ENCODE assay signal across 18 cellular contexts in genomic region chr18:24173997-24174396, GRCh38. TPM values are rescaled to one million over a fixed set of nuclear protein-coding genes. Genes with fewer than 3 reads are reported as not detected.
DNase-seq lines count a peak whose midpoint lies in the region; ATAC-seq, FAIRE-seq and TF ChIP-seq lines count a peak whose summit lies in the region.
"Had no signal": no experiment of that assay in that cellular context is flagged by ENCODE, and none has a peak within 500 bp of the region (broad histone marks: within the 10 kb centered on the region; RNA-seq: fewer than 3 reads in every experiment).

No MANE protein-coding gene starts in this region.

- H3K9me3 Mint-ChIP-seq in activated CD4-positive, alpha-beta memory T cell treated with anti-CD3 and anti-CD28 coated beads for 36 hours, result no peaks in the 10 kb centered on the region
- H3K9me3 Mint-ChIP-seq in activated CD4-positive, alpha-beta memory T cell treated with anti-CD3 and anti-CD28 coated beads, Interleukin-2, amount 10 ng/mL, durations not matched to agents 7 days and 5 days, result no peaks in the 10 kb centered on the region

- H4K8ac ChIP-seq in IMR-90 (ENCODE audit: low read depth in 2 of 2, low read length in 2 of 2), result no peak overlapping the region

- dilution Hi-C loops in IMR-90 (cut with HindIII; ENCODE audit: low sequenced_read_pairs, unreplicated experiment), result no loop called here

- POLR2A ChIA-PET in activated CD4-positive, alpha-beta memory T cell treated with anti-CD3 and anti-CD28 coated beads for 36 hours (lab: Charles Lee), result no interaction called here
- POLR2A ChIA-PET in activated CD4-positive, alpha-beta memory T cell treated with anti-CD3 and anti-CD28 coated beads, Interleukin-2, amount 10 ng/mL, durations not matched to agents 7 days and 5 days (lab: Charles Lee), result interaction anchor here (0.6 kb wide), 1 partner anchor 223 kb away, joined by 3 read pairs; no protein-coding TSS in a partner anchor
- POLR2A ChIA-PET in IMR-90 (lab: Charles Lee; ENCODE audit: unreplicated experiment), result no interaction called here

- H3K36me3 ChIP-seq in IMR-90 (ENCODE audit: control insufficient read depth, insufficient read depth, low read length), result peaks cover 6% of the 10 kb centered on the region
- no peaks in the 10 kb centered on the region for H3K36me3 ChIP-seq in bronchial epithelial cell (ENCODE audit: control insufficient read depth, insufficient read depth, low read length)

- TF ChIP-seq CTCF in D721Med (IDR thresholded peaks at IDR 0.05; ENCODE audit: insufficient read depth, missing control alignments), result no peak
- TF ChIP-seq CTCF in IMR-90 (conservative IDR thresholded peaks at IDR 0.05; ENCODE audit: low read depth, low read length), result no peak
- TF ChIP-seq CTCF in bronchial epithelial cell (IDR thresholded peaks at IDR 0.05; ENCODE audit: insufficient read depth, low read length, severe bottlenecking), result no peak

- H3K4me1 ChIP-seq in IMR-90 (ENCODE audit: control insufficient read depth, insufficient read depth, low read length), result no peaks in the 10 kb centered on the region

- H3K27ac ChIP-seq in IMR-90 (ENCODE audit: insufficient read depth, low read length), result no peak overlapping the region
- H3K27ac ChIP-seq: C4-2B, Peyer's patch had no signal

- no peaks in the 10 kb centered on the region; the same call in 1 of the 2 replicates for H4K20me1 ChIP-seq in IMR-90 (ENCODE audit: insufficient read depth, low read length)

- no peak overlapping the region for H2BK20ac ChIP-seq in IMR-90 (ENCODE audit: low read depth, low read length)

- BruUV-seq in IMR-90 (replicated peaks; lab: Mats Ljungman, UMichigan), result no TSS peak

- H3K18ac ChIP-seq in IMR-90 (ENCODE audit: low read depth, low read length), result no peak overlapping the region

- H3K14ac ChIP-seq in IMR-90 (replicated peaks; ENCODE audit: low read depth, low read length), result peak overlapping the region; percentile 9; the same call in 1 of the 2 replicates

- H4K5ac ChIP-seq in IMR-90 (ENCODE audit: low read depth, low read length), result no peak overlapping the region

- no peaks in the 10 kb centered on the region for H3K9me3 ChIP-seq in IMR-90 (ENCODE audit: control insufficient read depth, insufficient read depth, low read length)
- H3K9me3 ChIP-seq: Peyer's patch had no signal

- peaks cover 4% of the 10 kb centered on the region for H3K4me1 Mint-ChIP-seq in activated CD4-positive, alpha-beta memory T cell treated with anti-CD3 and anti-CD28 coated beads for 36 hours (ENCODE audit: low read depth)
- H3K4me1 Mint-ChIP-seq in activated CD4-positive, alpha-beta memory T cell treated with anti-CD3 and anti-CD28 coated beads, Interleukin-2, amount 10 ng/mL, durations not matched to agents 7 days and 5 days, result peaks cover 6% of the 10 kb centered on the region

- no peak overlapping the region for H4K91ac ChIP-seq in IMR-90 (ENCODE audit: insufficient read depth, low read depth, low read length)

- H3K9ac ChIP-seq in IMR-90 (ENCODE audit: low read depth, low read length), result no peak overlapping the region

- H3K79me1 ChIP-seq in IMR-90 (ENCODE audit: low read depth in 1 of 2, low read length in 2 of 2), result no peaks in the 10 kb centered on the region

- CTCF ChIA-PET in activated CD4-positive, alpha-beta memory T cell treated with anti-CD3 and anti-CD28 coated beads for 36 hours (lab: Charles Lee), result interaction anchor here (2.7 to 4.4 kb wide), 2 partner anchors 315 kb away, joined by 12 to 71 read pairs; no protein-coding TSS in a partner anchor
- CTCF ChIA-PET in activated CD4-positive, alpha-beta memory T cell treated with anti-CD3 and anti-CD28 coated beads, Interleukin-2, amount 10 ng/mL, durations not matched to agents 7 days and 5 days (lab: Charles Lee), result no interaction called here
- CTCF ChIA-PET in IMR-90 (lab: Yijun Ruan, JAX), result no interaction called here

- peak; percentile 25 for DNase-seq in activated CD4-positive, alpha-beta memory T cell treated with anti-CD3 and anti-CD28 coated beads for 36 hours
- no peak for DNase-seq in activated CD4-positive, alpha-beta memory T cell treated with anti-CD3 and anti-CD28 coated beads, Interleukin-2, amount 10 ng/mL, durations not matched to agents 7 days and 5 days
- DNase-seq in D721Med (ENCODE audit: insufficient read length, low spot score) (no peak), IMR-90 (no peak), bronchial epithelial cell (ENCODE audit: low read depth) (peak; percentile 59), cerebellum (ENCODE audit: low spot score) (no peak), C1 segment of cervical spinal cord (lab: John Stamatoyannopoulos, UW) (no peak), NCI-H1417 (lab: John Stamatoyannopoulos, UW) (no peak)
- DNase-seq: EL, HCEC 1CT, KG1, NCI-H1048, NCI-H146, NCI-H2081, NCI-H774, Peyer's patch had no signal

- no CpG with 5 or more reads among the region's 3 CpGs for WGBS in IMR-90 (ENCODE audit: extremely low coverage in 2 of 2, insufficient read length in 1 of 2), 2 experiments

- ATAC-seq in IMR-90 (ENCODE audit: low read depth), result no peak
- ATAC-seq: Right ventricle myocardium inferior had no signal

- H3K4me3 Mint-ChIP-seq in activated CD4-positive, alpha-beta memory T cell treated with anti-CD3 and anti-CD28 coated beads for 36 hours, result no peak overlapping the region
- H3K4me3 Mint-ChIP-seq in activated CD4-positive, alpha-beta memory T cell treated with anti-CD3 and anti-CD28 coated beads, Interleukin-2, amount 10 ng/mL, durations not matched to agents 7 days and 5 days, result no peak overlapping the region

- FAIRE-seq in D721Med (lab: Jason Lieb, UNC), result peak; percentile 72
- FAIRE-seq in bronchial epithelial cell (lab: Jason Lieb, UNC), result no peak

- no peaks in the 10 kb centered on the region for H3K9me1 ChIP-seq in IMR-90 (ENCODE audit: insufficient read depth, low read length)

- no peak overlapping the region for H3K23ac ChIP-seq in IMR-90 (ENCODE audit: low read depth, low read length)

- H3K4me3 ChIP-seq in IMR-90 (ENCODE audit: insufficient read depth, low read depth, low read length), result no peak overlapping the region
- no peak overlapping the region for H3K4me3 ChIP-seq in bronchial epithelial cell (ENCODE audit: low read depth, low read length)
- H3K4me3 ChIP-seq: Peyer's patch had no signal

- H3K36me3 Mint-ChIP-seq in activated CD4-positive, alpha-beta memory T cell treated with anti-CD3 and anti-CD28 coated beads for 36 hours, result no peaks in the 10 kb centered on the region
- no peaks in the 10 kb centered on the region for H3K36me3 Mint-ChIP-seq in activated CD4-positive, alpha-beta memory T cell treated with anti-CD3 and anti-CD28 coated beads, Interleukin-2, amount 10 ng/mL, durations not matched to agents 7 days and 5 days (ENCODE audit: low read depth)

- no peak overlapping the region for H2AK5ac ChIP-seq in IMR-90 (ENCODE audit: low read depth, low read length)

- H3K56ac ChIP-seq in IMR-90 (ENCODE audit: extremely low read depth, insufficient read depth, low read length), result no peak overlapping the region

- no peak overlapping the region for H2BK5ac ChIP-seq in IMR-90 (ENCODE audit: low read depth, low read length, poor library complexity, severe bottlenecking)

- no peak overlapping the region for H2AFZ ChIP-seq in IMR-90 (replicated peaks; ENCODE audit: low read length, poor library complexity)

- H3K27me3 Mint-ChIP-seq in activated CD4-positive, alpha-beta memory T cell treated with anti-CD3 and anti-CD28 coated beads for 36 hours, result no peaks in the 10 kb centered on the region
- peaks cover 6% of the 10 kb centered on the region for H3K27me3 Mint-ChIP-seq in activated CD4-positive, alpha-beta memory T cell treated with anti-CD3 and anti-CD28 coated beads, Interleukin-2, amount 10 ng/mL, durations not matched to agents 7 days and 5 days

- H3K4me2 ChIP-seq in IMR-90 (ENCODE audit: low read depth, low read length), result no peak overlapping the region

- H3K27me3 ChIP-seq in IMR-90 (ENCODE audit: control insufficient read depth, insufficient read depth, low read length) (no peaks in the 10 kb centered on the region), bronchial epithelial cell (ENCODE audit: control insufficient read depth, insufficient read depth, low read length) (no peaks in the 10 kb centered on the region)
- H3K27me3 ChIP-seq: Peyer's patch had no signal

- no peak overlapping the region for H2AK9ac ChIP-seq in IMR-90 (replicated peaks; ENCODE audit: low read depth, low read length, poor library complexity)

- TF ChIP-seq POLR2A in IMR-90 (IDR thresholded peaks at IDR 0.05; ENCODE audit: low read depth, low read length), result no peak

- H3K27ac Mint-ChIP-seq in activated CD4-positive, alpha-beta memory T cell treated with anti-CD3 and anti-CD28 coated beads for 36 hours, result no peak overlapping the region
- no peak overlapping the region for H3K27ac Mint-ChIP-seq in activated CD4-positive, alpha-beta memory T cell treated with anti-CD3 and anti-CD28 coated beads, Interleukin-2, amount 10 ng/mL, durations not matched to agents 7 days and 5 days

- TF ChIP-seq RAD21 in IMR-90 (IDR thresholded peaks at IDR 0.05; ENCODE audit: low read length), result no peak

- no peak overlapping the region for H2BK15ac ChIP-seq in IMR-90 (ENCODE audit: low read depth, low read length)

- intact Hi-C loops in activated CD4-positive, alpha-beta memory T cell treated with anti-CD3 and anti-CD28 coated beads for 36 hours (cut with micrococcal nuclease), result no loop called here
- intact Hi-C loops in IMR-90 (cut with micrococcal nuclease), result no loop called here

- in situ Hi-C loops in IMR-90 (cut with MboI; ENCODE audit: low sequenced_read_pairs), result no loop called here

- no peak overlapping the region for H3K4ac ChIP-seq in IMR-90 (ENCODE audit: low read depth, low read length)

- no peak overlapping the region for H2BK120ac ChIP-seq in IMR-90 (ENCODE audit: low read depth, low read length)

TF ChIP-seq in IMR-90, 13 proteins besides CTCF, POLR2A, EP300 and RAD21:
- TF ChIP-seq CHD1 (IDR thresholded peaks at IDR 0.05; ENCODE audit: low read depth, low read length) (no peak), NFE2L2 (IDR thresholded peaks at IDR 0.05; ENCODE audit: low read depth, low read length) (peak; percentile 84), MAFK (IDR thresholded peaks at IDR 0.05; ENCODE audit: low read depth, low read length) (peak; percentile 65)

RNA-seq across cellular contexts. Expression of gene CABYR, which starts 35.1 kb away (rescaled TPM):
- total RNA-seq in activated CD4-positive, alpha-beta memory T cell treated with anti-CD3 and anti-CD28 coated beads for 36 hours, result 1 to 10 TPM in 1 of 2 experiments, under 1 TPM in 1; 1.00 to 1.4 TPM
- total RNA-seq in activated CD4-positive, alpha-beta memory T cell treated with anti-CD3 and anti-CD28 coated beads, Interleukin-2, amount 10 ng/mL, durations not matched to agents 7 days and 5 days, result under 1 TPM; 0.48 to 0.95 TPM
- total RNA-seq in IMR-90 (2012; rRNA removed) (3.6 and 4.1 TPM in 2 replicates), bronchial epithelial cell (0.79 and 0.90 TPM in 2 replicates), cerebellum (21.6 TPM)
- 6.2 and 7.1 TPM in 2 replicates for polyA plus RNA-seq in IMR-90 (2012; rRNA removed)
- polyA plus RNA-seq in IMR-90 (2012; cell fraction: cytosol; rRNA removed), result 2.0 and 2.8 TPM in 2 replicates
- polyA plus RNA-seq in IMR-90 (2012; cell fraction: nucleus; rRNA removed; ENCODE audit: low replicate concordance), result 2.9 and 13.9 TPM in 2 replicates
- total RNA-seq: Right ventricle myocardium inferior had no signal

Comparison
In these comparisons a context has a peak if more than half of its experiments do, and no peak if none do; other contexts are left out.
1. DNase-seq: peak in activated CD4-positive, alpha-beta memory T cell treated with anti-CD3 and anti-CD28 coated beads for 36 hours (single experiment) and bronchial epithelial cell (single experiment); none in activated CD4-positive, alpha-beta memory T cell treated with anti-CD3 and anti-CD28 coated beads, Interleukin-2, amount 10 ng/mL, durations not matched to agents 7 days and 5 days (single experiment), D721Med (single experiment), IMR-90 (single experiment), cerebellum (single experiment), C1 segment of cervical spinal cord (0 of 14) and NCI-H1417 (0 of 3).